ENCODE assay signal across 8 cellular contexts in genomic region chr14:77301103-77301502, GRCh38. TPM values are rescaled to one million over a fixed set of nuclear protein-coding genes. Genes with fewer than 3 reads are reported as not detected.
DNase-seq lines count a peak whose midpoint lies in the region; ATAC-seq, FAIRE-seq and TF ChIP-seq lines count a peak whose summit lies in the region.

No MANE protein-coding gene starts in this region.

- H3K18ac ChIP-seq in mesendoderm (ENCODE audit: low read length) = no peak overlapping the region

- H3K4me3 Mint-ChIP-seq in activated CD4-positive, alpha-beta memory T cell treated with anti-CD3 and anti-CD28 coated beads, Interleukin-2, amount 10 ng/mL, durations not matched to agents 7 days and 5 days = no peak overlapping the region
- H3K4me3 Mint-ChIP-seq in stimulated activated effector memory CD8-positive, alpha-beta T cell treated with anti-CD3 and anti-CD28 coated beads, Interleukin-12 subunit alpha, Interleukin-12 subunit beta, amount 100 ng/mL, for 72 hours = no peak overlapping the region

- TF ChIP-seq CTCF in AG10803 (conservative IDR thresholded peaks at IDR 0.05; ENCODE audit: low read length) = peak; percentile 87
- peak; percentile 85 for TF ChIP-seq CTCF in endothelial cell of umbilical vein (IDR thresholded peaks at IDR 0.05; ENCODE audit: extremely low read depth in 1 of 2, insufficient read depth in 1 of 2, low read depth in 1 of 2, low read length in 2 of 2)

- no CpG with 5 or more reads among the region's 10 CpGs for WGBS in mesendoderm (ENCODE audit: extremely low coverage, insufficient coverage, low lambda C conversion rate)

- no peak overlapping the region for H3K56ac ChIP-seq in mesendoderm (ENCODE audit: low read length)

- H3K27ac ChIP-seq in endothelial cell of umbilical vein (ENCODE audit: insufficient read depth, low read depth, low read length) (no peak overlapping the region), mesendoderm (ENCODE audit: low read depth, low read length) (no peak overlapping the region)

- TF ChIP-seq POLR2A in endothelial cell of umbilical vein (IDR thresholded peaks at IDR 0.05; ENCODE audit: low read depth, low read length) = no peak

- no peaks in the 10 kb centered on the region for H3K9me3 Mint-ChIP-seq in activated CD4-positive, alpha-beta memory T cell treated with anti-CD3 and anti-CD28 coated beads, Interleukin-2, amount 10 ng/mL, durations not matched to agents 7 days and 5 days
- no peaks in the 10 kb centered on the region for H3K9me3 Mint-ChIP-seq in stimulated activated effector memory CD8-positive, alpha-beta T cell treated with anti-CD3 and anti-CD28 coated beads, Interleukin-12 subunit alpha, Interleukin-12 subunit beta, amount 100 ng/mL, for 72 hours

- FAIRE-seq in endothelial cell of umbilical vein (lab: Jason Lieb, UNC) = peak; percentile 88

- H3K9ac ChIP-seq in endothelial cell of umbilical vein (replicated peaks; ENCODE audit: extremely low read depth, insufficient read depth, low read length) (no peak overlapping the region), mesendoderm (ENCODE audit: low read length) (no peak overlapping the region)

- H3K4me1 Mint-ChIP-seq in activated CD4-positive, alpha-beta memory T cell treated with anti-CD3 and anti-CD28 coated beads, Interleukin-2, amount 10 ng/mL, durations not matched to agents 7 days and 5 days = peaks cover 25% of the 10 kb centered on the region
- H3K4me1 Mint-ChIP-seq in stimulated activated effector memory CD8-positive, alpha-beta T cell treated with anti-CD3 and anti-CD28 coated beads, Interleukin-12 subunit alpha, Interleukin-12 subunit beta, amount 100 ng/mL, for 72 hours = peaks cover 22% of the 10 kb centered on the region

- no peaks in the 10 kb centered on the region for H3K9me3 ChIP-seq in endothelial cell of umbilical vein (replicated peaks; ENCODE audit: control insufficient read depth, insufficient read depth, low read length)

- no peak overlapping the region for H2BK5ac ChIP-seq in mesendoderm (ENCODE audit: low read length)

- H3K27ac Mint-ChIP-seq in activated CD4-positive, alpha-beta memory T cell treated with anti-CD3 and anti-CD28 coated beads, Interleukin-2, amount 10 ng/mL, durations not matched to agents 7 days and 5 days = no peak overlapping the region
- H3K27ac Mint-ChIP-seq in stimulated activated effector memory CD8-positive, alpha-beta T cell treated with anti-CD3 and anti-CD28 coated beads, Interleukin-12 subunit alpha, Interleukin-12 subunit beta, amount 100 ng/mL, for 72 hours = no peak overlapping the region

- H3K36me3 ChIP-seq in endothelial cell of umbilical vein (ENCODE audit: control insufficient read depth in 2 of 2, extremely low read depth in 1 of 2, insufficient read depth in 2 of 2, low read length in 2 of 2) = peaks cover 0 to 4% of the 10 kb centered on the region in 2 experiments
- H3K36me3 ChIP-seq in mesendoderm (ENCODE audit: control insufficient read depth, insufficient read depth, low read length) = peaks cover 5% of the 10 kb centered on the region

- H2BK15ac ChIP-seq in mesendoderm (replicated peaks; ENCODE audit: low read depth) = no peak overlapping the region

- dilution Hi-C loops in endothelial cell of umbilical vein (cut with MboI; ENCODE audit: extremely low pct_ligation_motif_present, low sequenced_read_pairs) = no loop called here

- H3K9me1 ChIP-seq in endothelial cell of umbilical vein (replicated peaks; ENCODE audit: control insufficient read depth, extremely low read depth, insufficient read depth, low read length) = no peaks in the 10 kb centered on the region

- ATAC-seq in GM19351 (IDR thresholded peaks at IDR 0.05; ENCODE audit: unreplicated experiment) = peak; percentile 81
- no peak for ATAC-seq in stimulated activated effector memory CD8-positive, alpha-beta T cell treated with anti-CD3 and anti-CD28 coated beads, Interleukin-12 subunit alpha, Interleukin-12 subunit beta, amount 100 ng/mL, for 72 hours
- ATAC-seq in HG03565 (IDR thresholded peaks at IDR 0.05; ENCODE audit: unreplicated experiment) = no peak

- H3K27me3 ChIP-seq in endothelial cell of umbilical vein (ENCODE audit: control insufficient read depth in 2 of 2, insufficient read depth in 2 of 2, low read length in 2 of 2) (no peaks in the 10 kb centered on the region), mesendoderm (ENCODE audit: insufficient read depth, low read length, poor library complexity) (no peaks in the 10 kb centered on the region)

- no peak overlapping the region for H2BK120ac ChIP-seq in mesendoderm (ENCODE audit: low read depth, low read length)

- H3K36me3 Mint-ChIP-seq in activated CD4-positive, alpha-beta memory T cell treated with anti-CD3 and anti-CD28 coated beads, Interleukin-2, amount 10 ng/mL, durations not matched to agents 7 days and 5 days (ENCODE audit: low read depth) = peaks cover 4% of the 10 kb centered on the region
- H3K36me3 Mint-ChIP-seq in stimulated activated effector memory CD8-positive, alpha-beta T cell treated with anti-CD3 and anti-CD28 coated beads, Interleukin-12 subunit alpha, Interleukin-12 subunit beta, amount 100 ng/mL, for 72 hours = peaks cover 18% of the 10 kb centered on the region

- H3K4me1 ChIP-seq in endothelial cell of umbilical vein (ENCODE audit: control insufficient read depth, extremely low read depth, insufficient read depth, low read length) (peaks cover 29% of the 10 kb centered on the region), mesendoderm (ENCODE audit: control insufficient read depth, low read depth, low read length) (peaks cover 2% of the 10 kb centered on the region)

- H3K79me2 ChIP-seq in endothelial cell of umbilical vein (ENCODE audit: control insufficient read depth, insufficient read depth, low read length) = no peaks in the 10 kb centered on the region
- H3K79me2 ChIP-seq in mesendoderm (ENCODE audit: control insufficient read depth, insufficient read depth, low read length) = no peaks in the 10 kb centered on the region

- no peak overlapping the region for H2AFZ ChIP-seq in endothelial cell of umbilical vein (ENCODE audit: low read depth, low read length)

- POLR2A ChIA-PET in activated CD4-positive, alpha-beta memory T cell treated with anti-CD3 and anti-CD28 coated beads, Interleukin-2, amount 10 ng/mL, durations not matched to agents 7 days and 5 days (lab: Charles Lee) = interaction anchor here (1.0 to 4.1 kb wide), 3 partner anchors 15 to 76 kb away, joined by 3 to 29 read pairs (median 3); partner anchors contain the start of genes GSTZ1, POMT2, SAMD15 and TMED8
- POLR2A ChIA-PET in endothelial cell of umbilical vein (lab: Charles Lee) = interaction anchor here (1.0 kb wide), 1 partner anchor 15 kb away, joined by 3 read pairs; no protein-coding TSS in a partner anchor

- H4K8ac ChIP-seq in mesendoderm (ENCODE audit: low read depth, low read length) = no peak overlapping the region

- no peak overlapping the region for H3K4me2 ChIP-seq in endothelial cell of umbilical vein (ENCODE audit: insufficient read depth, low read length)
- H3K4me2 ChIP-seq in mesendoderm (ENCODE audit: low read length) = no peak overlapping the region

- no peak overlapping the region for H3K4me3 ChIP-seq in AG10803 (ENCODE audit: low read length)
- H3K4me3 ChIP-seq in endothelial cell of umbilical vein (replicated peaks in 1 of 3; ENCODE audit: insufficient read depth in 1 of 3, low read depth in 1 of 3, low read length in 3 of 3) = no peak overlapping the region
- no peak overlapping the region for H3K4me3 ChIP-seq in mesendoderm (ENCODE audit: low read length)

- H3K27me3 Mint-ChIP-seq in activated CD4-positive, alpha-beta memory T cell treated with anti-CD3 and anti-CD28 coated beads, Interleukin-2, amount 10 ng/mL, durations not matched to agents 7 days and 5 days = peaks cover 2% of the 10 kb centered on the region

- no peak overlapping the region for H3K23ac ChIP-seq in mesendoderm (ENCODE audit: low read length)

- DNase-seq in AG10803 (ENCODE audit: low read depth) (peak; percentile 85), NCI-H446 treated with DMSO at 0.1 percent for 48 hours (lab: John Stamatoyannopoulos, UW) (peak; percentile 40), endothelial cell of umbilical vein (ENCODE audit: low read depth, low spot score) (peak; percentile 74), mesendoderm (peak; percentile 93)
- DNase-seq in activated CD4-positive, alpha-beta memory T cell treated with anti-CD3 and anti-CD28 coated beads, Interleukin-2, amount 10 ng/mL, durations not matched to agents 7 days and 5 days = peak; percentile 70
- DNase-seq in stimulated activated effector memory CD8-positive, alpha-beta T cell treated with anti-CD3 and anti-CD28 coated beads, Interleukin-12 subunit alpha, Interleukin-12 subunit beta, amount 100 ng/mL, for 72 hours (ENCODE audit: low spot score in 2 of 2) = peak; percentile 50 to 84

- no peaks in the 10 kb centered on the region for H3K79me1 ChIP-seq in mesendoderm (ENCODE audit: low read length)

- no TSS peak for BruUV-seq in endothelial cell of umbilical vein (replicated peaks; lab: Mats Ljungman, UMichigan)

- no peak overlapping the region for H4K5ac ChIP-seq in mesendoderm (ENCODE audit: low read length)

- intact Hi-C loops in endothelial cell of umbilical vein (cut with micrococcal nuclease) = loop anchor here (1.0 to 2.0 kb wide), 2 partner anchors 15 to 250 kb away; no protein-coding TSS in a partner anchor

- no peak overlapping the region for H3K4ac ChIP-seq in mesendoderm (ENCODE audit: low read depth, low read length)

- H2AK5ac ChIP-seq in mesendoderm (ENCODE audit: low read length) = no peak overlapping the region

- H4K20me1 ChIP-seq in endothelial cell of umbilical vein (replicated peaks; ENCODE audit: control insufficient read depth, extremely low read depth, insufficient read depth, low read length) = no peaks in the 10 kb centered on the region

- CTCF ChIA-PET in activated CD4-positive, alpha-beta memory T cell treated with anti-CD3 and anti-CD28 coated beads, Interleukin-2, amount 10 ng/mL, durations not matched to agents 7 days and 5 days (lab: Charles Lee) = interaction anchor here (0.5 to 9.8 kb wide), 7 partner anchors 14 to 152 kb away, joined by 3 to 175 read pairs (median 6); partner anchors contain the start of genes GSTZ1, POMT2 and TMED8
- CTCF ChIA-PET in endothelial cell of umbilical vein (lab: Charles Lee) = interaction anchor here (0.7 to 12.7 kb wide), 14 partner anchors 9 to 425 kb away, joined by 3 to 515 read pairs (median 6); partner anchors contain the start of genes AHSA1, GSTZ1, POMT2 and SAMD15

RNA-seq across cellular contexts. Expression of gene POMT2, which starts 19.6 kb away (rescaled TPM):
- 10 to 100 TPM; 10.5 to 16.1 TPM for total RNA-seq in activated CD4-positive, alpha-beta memory T cell treated with anti-CD3 and anti-CD28 coated beads, Interleukin-2, amount 10 ng/mL, durations not matched to agents 7 days and 5 days
- 43.2 and 48.2 TPM in 2 replicates for total RNA-seq in endothelial cell of umbilical vein
- polyA plus RNA-seq in endothelial cell of umbilical vein = 19.5 and 22.4 TPM in 2 replicates
- 12.8 and 12.9 TPM in 2 replicates for polyA plus RNA-seq in endothelial cell of umbilical vein (2011; cell fraction: cytosol; rRNA removed)
- 78.2 and 83.4 TPM in 2 replicates for polyA plus RNA-seq in endothelial cell of umbilical vein (2011; cell fraction: nucleus; rRNA removed)
- 21.6 and 24.5 TPM in 2 replicates for polyA plus RNA-seq in endothelial cell of umbilical vein (2012)
- polyA minus RNA-seq in endothelial cell of umbilical vein = 31.2 and 52.8 TPM in 2 replicates
- 10.1 TPM for polyA minus RNA-seq in endothelial cell of umbilical vein (2011; cell fraction: cytosol; rRNA and poly(A)+ RNA removed)
- polyA minus RNA-seq in endothelial cell of umbilical vein (2011; cell fraction: nucleus; rRNA and poly(A)+ RNA removed) = 32.2 and 55.2 TPM in 2 replicates
- 13.4 TPM for polyA plus RNA-seq in mesendoderm (2013, experiment 1 of 2)
- 13.7 TPM for polyA plus RNA-seq in mesendoderm (2013, experiment 2 of 2)

RNA-seq across cellular contexts. Expression of gene GSTZ1, which starts 19.7 kb away (rescaled TPM):
- total RNA-seq in activated CD4-positive, alpha-beta memory T cell treated with anti-CD3 and anti-CD28 coated beads, Interleukin-2, amount 10 ng/mL, durations not matched to agents 7 days and 5 days = 10 to 100 TPM; 18.1 to 18.4 TPM
- total RNA-seq in endothelial cell of umbilical vein = 16.7 and 20.4 TPM in 2 replicates
- 19.2 and 20.5 TPM in 2 replicates for polyA plus RNA-seq in endothelial cell of umbilical vein
- polyA plus RNA-seq in endothelial cell of umbilical vein (2011; cell fraction: cytosol; rRNA removed) = 23.3 and 24.5 TPM in 2 replicates
- polyA plus RNA-seq in endothelial cell of umbilical vein (2011; cell fraction: nucleus; rRNA removed) = 18.1 and 23.9 TPM in 2 replicates
- 13.9 and 15.7 TPM in 2 replicates for polyA plus RNA-seq in endothelial cell of umbilical vein (2012)
- polyA minus RNA-seq in endothelial cell of umbilical vein = 10.4 and 15.8 TPM in 2 replicates
- polyA minus RNA-seq in endothelial cell of umbilical vein (2011; cell fraction: cytosol; rRNA and poly(A)+ RNA removed) = 9.2 TPM
- 17.9 and 18.2 TPM in 2 replicates for polyA minus RNA-seq in endothelial cell of umbilical vein (2011; cell fraction: nucleus; rRNA and poly(A)+ RNA removed)
- polyA plus RNA-seq in mesendoderm (2013, experiment 1 of 2) = 13.4 TPM
- 13.7 TPM for polyA plus RNA-seq in mesendoderm (2013, experiment 2 of 2)

RNA-seq across cellular contexts. Expression of gene NGB, which starts 30.1 kb away (rescaled TPM):
- total RNA-seq in activated CD4-positive, alpha-beta memory T cell treated with anti-CD3 and anti-CD28 coated beads, Interleukin-2, amount 10 ng/mL, durations not matched to agents 7 days and 5 days = not detected
- not detected in 2 replicates for total RNA-seq in endothelial cell of umbilical vein
- polyA plus RNA-seq in endothelial cell of umbilical vein = not detected in 2 replicates
- not detected in 2 replicates for polyA plus RNA-seq in endothelial cell of umbilical vein (2011; cell fraction: cytosol; rRNA removed)
- not detected in 2 replicates for polyA plus RNA-seq in endothelial cell of umbilical vein (2011; cell fraction: nucleus; rRNA removed)
- polyA plus RNA-seq in endothelial cell of umbilical vein (2012) = not detected in 2 replicates
- polyA minus RNA-seq in endothelial cell of umbilical vein = not detected in 2 replicates
- polyA minus RNA-seq in endothelial cell of umbilical vein (2011; cell fraction: cytosol; rRNA and poly(A)+ RNA removed) = not detected
- not detected in 2 replicates for polyA minus RNA-seq in endothelial cell of umbilical vein (2011; cell fraction: nucleus; rRNA and poly(A)+ RNA removed)
- polyA plus RNA-seq in mesendoderm (2013, experiment 1 of 2) = 0.11 TPM
- 0.15 TPM for polyA plus RNA-seq in mesendoderm (2013, experiment 2 of 2)

Comparison
In these comparisons a context has a peak if more than half of its experiments do, and no peak if none do; other contexts are left out.
1. DNase-seq: peak in every context shown above with its lines; median percentile 93 in mesendoderm; 85 in AG10803; 74 in endothelial cell of umbilical vein; 70 in activated CD4-positive, alpha-beta memory T cell treated with anti-CD3 and anti-CD28 coated beads, Interleukin-2, amount 10 ng/mL, durations not matched to agents 7 days and 5 days; 67 in stimulated activated effector memory CD8-positive, alpha-beta T cell treated with anti-CD3 and anti-CD28 coated beads, Interleukin-12 subunit alpha, Interleukin-12 subunit beta, amount 100 ng/mL, for 72 hours; 40 in NCI-H446 treated with DMSO at 0.1 percent for 48 hours.